25 cellular contexts compared by ENCODE assay signal in genomic region chr5:154135125-154135524, GRCh38.
"Had no signal": no experiment of that assay in that cellular context is flagged by ENCODE, and none has a peak within 500 bp of the region (broad histone marks: within the 10 kb centered on the region; RNA-seq: fewer than 3 reads in every experiment).

No MANE protein-coding gene starts in this region.

- H3K27me3 ChIP-seq: colonic mucosa, gastrocnemius medialis, heart right ventricle, left lung had no signal

- H3K9me3 ChIP-seq: colonic mucosa, gastrocnemius medialis, heart right ventricle, left lung, lower lobe of right lung had no signal

- DNase-seq: colonic mucosa; cortex of kidney; effector CD8-positive, alpha-beta T cell; effector memory CD8-positive, alpha-beta T cell; endodermal cell; erythroblast; foreskin keratinocyte; gastrocnemius medialis; glutamatergic neuron; head of caudate nucleus; heart right ventricle; hippocampal formation; left cardiac atrium; left lung; left ventricle myocardium superior; lower lobe of right lung; mesenchymal stem cell; midbrain; naive thymus-derived CD4-positive, alpha-beta T cell; natural killer cell had no signal

- H3K36me3 ChIP-seq: colonic mucosa, gastrocnemius medialis, heart right ventricle, left lung, lower lobe of right lung had no signal

- H3K4me1 ChIP-seq: colonic mucosa, foreskin keratinocyte, lower lobe of right lung had no signal

- H3K4me3 ChIP-seq: colonic mucosa, gastrocnemius medialis, heart right ventricle, left lung, lower lobe of right lung had no signal

- FAIRE-seq: endometrium, islet of Langerhans, keratinocyte had no signal

- H3K27ac ChIP-seq: colonic mucosa, epithelial cell of prostate, foreskin keratinocyte, gastrocnemius medialis, heart right ventricle, left lung, lower lobe of right lung had no signal

- ATAC-seq: effector memory CD8-positive, alpha-beta T cell; esophagus mucosa; foreskin keratinocyte; gastrocnemius medialis; heart right ventricle; left cardiac atrium; left lung; left ventricle myocardium superior; lower lobe of right lung; naive thymus-derived CD4-positive, alpha-beta T cell; natural killer cell had no signal
